8 cellular contexts compared by ENCODE assay signal in genomic region chr20:35171438-35171752, GRCh38. TPM values are rescaled to one million over a fixed set of nuclear protein-coding genes. Genes with fewer than 3 reads are reported as not detected.
DNase-seq lines count a peak whose midpoint lies in the region; ATAC-seq, FAIRE-seq and TF ChIP-seq lines count a peak whose summit lies in the region.

No MANE protein-coding gene starts in this region.

- H3K4me3 ChIP-seq in iPS-18a (ENCODE audit: low read length) (peak overlapping the region; percentile 43), stomach (peak overlapping the region; percentile 34 to 48 (median 42)), pancreas (peak overlapping the region in 1 of 4 donors; percentile 45)

- H3K9ac ChIP-seq in iPS-18a (ENCODE audit: low read length), result no peak overlapping the region

- no peak for TF ChIP-seq CTCF in stomach (IDR thresholded peaks at IDR 0.05)
- no peak for TF ChIP-seq CTCF in pancreas (IDR thresholded peaks at IDR 0.05)

- no peak for DNase-seq in activated CD4-positive, alpha-beta T cell treated with anti-CD3 and anti-CD28 coated beads, Interleukin-2, amount 10 ng/mL, durations not matched to agents 7 days and 5 days
- DNase-seq in activated CD4-positive, alpha-beta T cell treated with anti-CD3 and anti-CD28 coated beads, Interleukin-2, amount 50 U/mL, for 48 hours, result no peak
- DNase-seq in activated T-helper 1 cell treated with anti-CD3 and anti-CD28 coated beads, Interleukin-12 subunit alpha, Interleukin-12 subunit beta, Interleukin-2, Interleukin-4 antibody, amounts not matched to agents 30 ng/mL and 10 ng/mL and 1 ng/mL, durations not matched to agents 14 hours and 24 hours and 36 hours (ENCODE audit: low spot score), result no peak
- DNase-seq in stomach, result no peak
- no peak for DNase-seq in HPDE6-E6E7 (ENCODE audit: extremely low spot score)
- DNase-seq in pancreas, result no peak

- H3K27me3 ChIP-seq in iPS-18a (ENCODE audit: control insufficient read depth, insufficient read depth, low read length), result peaks cover 20% of the 10 kb centered on the region
- no peaks in the 10 kb centered on the region for H3K27me3 ChIP-seq in stomach
- no peaks in the 10 kb centered on the region for H3K27me3 ChIP-seq in pancreas

- H3K27ac ChIP-seq in iPS-18a (ENCODE audit: low read length), result no peak overlapping the region
- H3K27ac ChIP-seq in stomach, result peak overlapping the region; percentile 34 to 76 (median 70)
- peak overlapping the region in 2 of 4 donors; percentile 55 to 66 for H3K27ac ChIP-seq in pancreas

- H3K9me3 Mint-ChIP-seq in activated CD4-positive, alpha-beta T cell treated with anti-CD3 and anti-CD28 coated beads, Interleukin-2, amount 10 ng/mL, durations not matched to agents 7 days and 5 days, result peaks cover 4% of the 10 kb centered on the region
- no peaks in the 10 kb centered on the region for H3K9me3 Mint-ChIP-seq in activated T-helper 1 cell treated with anti-CD3 and anti-CD28 coated beads, Interleukin-12 subunit alpha, Interleukin-12 subunit beta, Interleukin-2, Interleukin-4 antibody, amounts not matched to agents 30 ng/mL and 10 ng/mL and 1 ng/mL, durations not matched to agents 14 hours and 24 hours and 36 hours

- no peak for TF ChIP-seq EP300 in stomach (IDR thresholded peaks at IDR 0.05)

- H3K27ac Mint-ChIP-seq in activated CD4-positive, alpha-beta T cell treated with anti-CD3 and anti-CD28 coated beads, Interleukin-2, amount 10 ng/mL, durations not matched to agents 7 days and 5 days, result no peak overlapping the region
- H3K27ac Mint-ChIP-seq in activated T-helper 1 cell treated with anti-CD3 and anti-CD28 coated beads, Interleukin-12 subunit alpha, Interleukin-12 subunit beta, Interleukin-2, Interleukin-4 antibody, amounts not matched to agents 30 ng/mL and 10 ng/mL and 1 ng/mL, durations not matched to agents 14 hours and 24 hours and 36 hours, result no peak overlapping the region

- H3K36me3 ChIP-seq in iPS-18a (ENCODE audit: control insufficient read depth, low read depth, low read length) (no peaks in the 10 kb centered on the region), stomach (peaks cover 5 to 7% (median 6%) of the 10 kb centered on the region in 4 donors), pancreas (no peaks in the 10 kb centered on the region)

- H3K4me1 Mint-ChIP-seq in activated CD4-positive, alpha-beta T cell treated with anti-CD3 and anti-CD28 coated beads, Interleukin-2, amount 10 ng/mL, durations not matched to agents 7 days and 5 days, result peaks cover 15% of the 10 kb centered on the region
- peaks cover 12% of the 10 kb centered on the region for H3K4me1 Mint-ChIP-seq in activated T-helper 1 cell treated with anti-CD3 and anti-CD28 coated beads, Interleukin-12 subunit alpha, Interleukin-12 subunit beta, Interleukin-2, Interleukin-4 antibody, amounts not matched to agents 30 ng/mL and 10 ng/mL and 1 ng/mL, durations not matched to agents 14 hours and 24 hours and 36 hours (ENCODE audit: low read depth)

- CTCF ChIA-PET in activated CD4-positive, alpha-beta T cell treated with anti-CD3 and anti-CD28 coated beads, Interleukin-2, amount 10 ng/mL, durations not matched to agents 7 days and 5 days (lab: Charles Lee), result no interaction called here

- FAIRE-seq in pancreas (lab: Jason Lieb, UNC), result no peak

- peak overlapping the region; percentile 63 for H3K4me3 Mint-ChIP-seq in activated CD4-positive, alpha-beta T cell treated with anti-CD3 and anti-CD28 coated beads, Interleukin-2, amount 10 ng/mL, durations not matched to agents 7 days and 5 days
- peak overlapping the region; percentile 56 for H3K4me3 Mint-ChIP-seq in activated T-helper 1 cell treated with anti-CD3 and anti-CD28 coated beads, Interleukin-12 subunit alpha, Interleukin-12 subunit beta, Interleukin-2, Interleukin-4 antibody, amounts not matched to agents 30 ng/mL and 10 ng/mL and 1 ng/mL, durations not matched to agents 14 hours and 24 hours and 36 hours

- no peaks in the 10 kb centered on the region for H3K9me3 ChIP-seq in iPS-18a (ENCODE audit: control insufficient read depth, low read depth, low read length)
- H3K9me3 ChIP-seq in stomach, result no peaks in the 10 kb centered on the region
- no peaks in the 10 kb centered on the region for H3K9me3 ChIP-seq in pancreas

- H3K4me1 ChIP-seq in iPS-18a (ENCODE audit: control insufficient read depth, low read depth, low read length) (peaks cover 18% of the 10 kb centered on the region), stomach (peaks cover 2 to 36% (median 26%) of the 10 kb centered on the region in 4 donors), pancreas (no peaks in the 10 kb centered on the region)

- ATAC-seq in pancreas (no peak), GM21786 (IDR thresholded peaks at IDR 0.05; ENCODE audit: unreplicated experiment) (no peak)

- WGBS in stomach, 5 donors, result 48 to 71% (median 63%) methylated on average over 1 of the region's 1 CpG
- 53 to 56% methylated on average over 1 of the region's 1 CpG for WGBS in pancreas, 2 donors

- no peak for TF ChIP-seq POLR2A in stomach (IDR thresholded peaks at IDR 0.05)

- no peaks in the 10 kb centered on the region for H3K27me3 Mint-ChIP-seq in activated CD4-positive, alpha-beta T cell treated with anti-CD3 and anti-CD28 coated beads, Interleukin-2, amount 10 ng/mL, durations not matched to agents 7 days and 5 days
- no peaks in the 10 kb centered on the region for H3K27me3 Mint-ChIP-seq in activated T-helper 1 cell treated with anti-CD3 and anti-CD28 coated beads, Interleukin-12 subunit alpha, Interleukin-12 subunit beta, Interleukin-2, Interleukin-4 antibody, amounts not matched to agents 30 ng/mL and 10 ng/mL and 1 ng/mL, durations not matched to agents 14 hours and 24 hours and 36 hours (ENCODE audit: insufficient read depth)

- intact Hi-C loops in activated T-helper 1 cell treated with anti-CD3 and anti-CD28 coated beads, Interleukin-12 subunit alpha, Interleukin-12 subunit beta, Interleukin-2, Interleukin-4 antibody, amounts not matched to agents 30 ng/mL and 10 ng/mL and 1 ng/mL, durations not matched to agents 14 hours and 24 hours and 36 hours (cut with micrococcal nuclease), result no loop called here
- intact Hi-C loops in stomach (cut with DNase I; ENCODE audit: low total_unique reads) (no loop called here), pancreas (cut with DNase I) (no loop called here)

- no peaks in the 10 kb centered on the region for H3K36me3 Mint-ChIP-seq in activated CD4-positive, alpha-beta T cell treated with anti-CD3 and anti-CD28 coated beads, Interleukin-2, amount 10 ng/mL, durations not matched to agents 7 days and 5 days (ENCODE audit: low read depth)
- no peaks in the 10 kb centered on the region for H3K36me3 Mint-ChIP-seq in activated T-helper 1 cell treated with anti-CD3 and anti-CD28 coated beads, Interleukin-12 subunit alpha, Interleukin-12 subunit beta, Interleukin-2, Interleukin-4 antibody, amounts not matched to agents 30 ng/mL and 10 ng/mL and 1 ng/mL, durations not matched to agents 14 hours and 24 hours and 36 hours (ENCODE audit: low read depth)

- POLR2A ChIA-PET in activated CD4-positive, alpha-beta T cell treated with anti-CD3 and anti-CD28 coated beads, Interleukin-2, amount 10 ng/mL, durations not matched to agents 7 days and 5 days (lab: Charles Lee), result no interaction called here

RNA-seq across cellular contexts. Expression of gene PROCR, which starts 0.5 kb away (rescaled TPM):
- total RNA-seq in activated CD4-positive, alpha-beta T cell treated with anti-CD3 and anti-CD28 coated beads, Interleukin-2, amount 10 ng/mL, durations not matched to agents 7 days and 5 days, result under 1 TPM; 0.35 to 0.50 TPM
- 0.75 and 0.78 TPM in 2 replicates for total RNA-seq in activated T-helper 1 cell treated with anti-CD3 and anti-CD28 coated beads, Interleukin-12 subunit alpha, Interleukin-12 subunit beta, Interleukin-2, Interleukin-4 antibody, amounts not matched to agents 30 ng/mL and 10 ng/mL and 1 ng/mL, durations not matched to agents 14 hours and 24 hours and 36 hours
- total RNA-seq in stomach (10 to 100 TPM in 2 of 5 donors, 1 to 10 TPM in 3; 4.0 to 37.6 (median 7.8) TPM), pancreas (10 to 100 TPM in 4 of 6 donors, 1 to 10 TPM in 2; 3.2 to 16.1 (median 10.8) TPM)
- polyA plus RNA-seq in stomach (10 to 100 TPM; 15.0 to 31.2 (median 27.6) TPM), pancreas (10 to 100 TPM in 1 of 2 donors, 1 to 10 TPM in 1; 9.6 to 16.8 TPM)

RNA-seq across cellular contexts. Expression of gene EDEM2, which starts 24.3 kb away (rescaled TPM):
- total RNA-seq in activated CD4-positive, alpha-beta T cell treated with anti-CD3 and anti-CD28 coated beads, Interleukin-2, amount 10 ng/mL, durations not matched to agents 7 days and 5 days, result 10 to 100 TPM; 22.8 to 25.0 TPM
- total RNA-seq in activated T-helper 1 cell treated with anti-CD3 and anti-CD28 coated beads, Interleukin-12 subunit alpha, Interleukin-12 subunit beta, Interleukin-2, Interleukin-4 antibody, amounts not matched to agents 30 ng/mL and 10 ng/mL and 1 ng/mL, durations not matched to agents 14 hours and 24 hours and 36 hours, result 19.9 and 21.9 TPM in 2 replicates
- total RNA-seq in stomach, result 10 to 100 TPM in 4 of 5 donors, 1 to 10 TPM in 1; 8.4 to 55.8 (median 15.8) TPM
- polyA plus RNA-seq in stomach, result 10 to 100 TPM in 1 of 3 donors, 1 to 10 TPM in 2; 7.9 to 11.6 (median 9.2) TPM
- 10 to 100 TPM; 12.6 to 31.5 (median 17.4) TPM for total RNA-seq in pancreas
- polyA plus RNA-seq in pancreas, result 10 to 100 TPM; 12.5 to 22.7 TPM

RNA-seq across cellular contexts. Expression of gene MMP24, which starts 55.1 kb away (rescaled TPM):
- total RNA-seq in activated CD4-positive, alpha-beta T cell treated with anti-CD3 and anti-CD28 coated beads, Interleukin-2, amount 10 ng/mL, durations not matched to agents 7 days and 5 days, result not detected
- 0.05 TPM in 1 of 2 replicates, not detected in the other for total RNA-seq in activated T-helper 1 cell treated with anti-CD3 and anti-CD28 coated beads, Interleukin-12 subunit alpha, Interleukin-12 subunit beta, Interleukin-2, Interleukin-4 antibody, amounts not matched to agents 30 ng/mL and 10 ng/mL and 1 ng/mL, durations not matched to agents 14 hours and 24 hours and 36 hours
- total RNA-seq in stomach (1 to 10 TPM in 3 of 5 donors, not detected in 2; 1.5 to 6.2 (median 2.7) TPM), pancreas (1 to 10 TPM; 2.0 to 5.8 (median 3.8) TPM)
- polyA plus RNA-seq in stomach (1 to 10 TPM in 1 of 3 donors, under 1 TPM in 2; 0.15 to 1.7 (median 0.20) TPM), pancreas (1 to 10 TPM; 6.5 to 7.3 TPM)
